ENCODE assay signal across 10 cellular contexts in genomic region chr17:17809527-17810373, GRCh38. TPM values are rescaled to one million over a fixed set of nuclear protein-coding genes. Genes with fewer than 3 reads are reported as not detected.
A peak's percentile ranks its signal among the peaks of the same experiment; 100 is the strongest.
DNase-seq lines count a peak whose midpoint lies in the region; FAIRE-seq and TF ChIP-seq lines count a peak whose summit lies in the region.
"Had no signal": no experiment of that assay in that cellular context is flagged by ENCODE, and none has a peak within 500 bp of the region (broad histone marks: within the 10 kb centered on the region; RNA-seq: fewer than 3 reads in every experiment).

No MANE protein-coding gene starts in this region.

- H2BK5ac ChIP-seq in mesenchymal stem cell (ENCODE audit: low read depth, low read length, poor library complexity, severe bottlenecking), result peak overlapping the region; percentile 33

- dilution Hi-C loops in mammary epithelial cell (cut with HindIII; ENCODE audit: low sequenced_read_pairs), result loop anchor here (5.0 kb wide), 4 partner anchors 43 to 228 kb away; partner anchors contain the start of genes ATPAF2 and GID4

- no peak for FAIRE-seq in D721Med (lab: Jason Lieb, UNC)

- peak overlapping the region; percentile 85 for H2BK120ac ChIP-seq in mesenchymal stem cell (ENCODE audit: low read depth, low read length)

- no peak overlapping the region for H3K4me3 Mint-ChIP-seq in MCF 10A (ENCODE audit: unreplicated experiment)
- H3K4me3 Mint-ChIP-seq: B cell had no signal

- BruUV-seq in MCF 10A (replicated peaks; lab: Mats Ljungman, UMichigan), result no TSS peak
- no TSS peak for BruUV-seq in mammary epithelial cell (replicated peaks; lab: Mats Ljungman, UMichigan)

- H2AK5ac ChIP-seq in mesenchymal stem cell (ENCODE audit: low read length, severe bottlenecking), result no peak overlapping the region

- CTCF ChIA-PET in MCF 10A (lab: Yijun Ruan, JAX) (interaction anchor here (1.1 to 5.5 kb wide), 4 partner anchors 13 to 129 kb away, joined by 3 to 92 read pairs (median 4); no protein-coding TSS in a partner anchor), mammary epithelial cell (lab: Charles Lee; ENCODE audit: low non-redundant PET) (no interaction called here)

- H3K4me1 ChIP-seq in mammary epithelial cell (ENCODE audit: insufficient read depth, low read length) (peaks cover 22% of the 10 kb centered on the region), mesenchymal stem cell (ENCODE audit: control insufficient read depth, insufficient read depth, low read depth, low read length) (peaks cover 48% of the 10 kb centered on the region), uterus (peaks cover 6 to 21% of the 10 kb centered on the region in 2 donors)

- H3K4me2 ChIP-seq in mammary epithelial cell (ENCODE audit: insufficient read depth, low read depth, low read length) (no peak overlapping the region), mesenchymal stem cell (ENCODE audit: low read length, poor library complexity, severe bottlenecking) (peak overlapping the region; percentile 81)

- peak overlapping the region in 1 of 2 experiments; percentile 71 for H3K14ac ChIP-seq in mesenchymal stem cell (ENCODE audit: low read length in 2 of 2)

- peaks cover 17% of the 10 kb centered on the region for H4K20me1 ChIP-seq in mammary epithelial cell (ENCODE audit: insufficient read depth, low read length)

- H3K79me1 ChIP-seq in mesenchymal stem cell (replicated peaks; ENCODE audit: low read length, poor library complexity, severe bottlenecking), result peaks cover 9% of the 10 kb centered on the region

- 36% methylated on average over 3 of the region's 79 CpGs for WGBS in mammary epithelial cell (ENCODE audit: low coverage, missing lambda C conversion rate)
- WGBS in mesenchymal stem cell, result 8% methylated on average over 74 of the region's 79 CpGs

- no peak for DNase-seq in MCF 10A (ENCODE audit: unreplicated experiment)
- DNase-seq in mammary epithelial cell, result no peak
- peak; percentile 58 for DNase-seq in fibroblast of gingiva (ENCODE audit: low read depth)
- peak; percentile 84 for DNase-seq in mesenchymal stem cell
- peak; percentile 72 to 84 for DNase-seq in uterus
- DNase-seq in D721Med (ENCODE audit: insufficient read length, low spot score), result no peak
- no peak for DNase-seq in NCI-H2107 (lab: John Stamatoyannopoulos, UW)
- no peak for DNase-seq in activated naive CD4-positive, alpha-beta T cell treated with anti-CD3 and anti-CD28 coated beads, Interleukin-2, amount 50 U/mL, for 16 hours
- DNase-seq: activated CD4-positive, alpha-beta T cell treated with anti-CD3 and anti-CD28 coated beads, Interleukin-2, amount 50 U/mL, for 48 hours had no signal

- peak overlapping the region; percentile 89 for H4K91ac ChIP-seq in mesenchymal stem cell (ENCODE audit: low read length)

- H2BK12ac ChIP-seq in mesenchymal stem cell (ENCODE audit: low read length in 2 of 2), result peak overlapping the region; percentile 61 to 67

- no peak overlapping the region for H3K4me3 ChIP-seq in mammary epithelial cell (replicated peaks in 1 of 3; ENCODE audit: insufficient read depth in 1 of 3, low read depth in 2 of 3, low read length in 3 of 3)
- peak overlapping the region; percentile 32 to 37 for H3K4me3 ChIP-seq in mesenchymal stem cell (ENCODE audit: insufficient read depth in 1 of 2, low read depth in 1 of 2, low read length in 2 of 2)
- peak overlapping the region; percentile 21 to 22 for H3K4me3 ChIP-seq in uterus

- H2BK15ac ChIP-seq in mesenchymal stem cell (ENCODE audit: low read depth, poor library complexity, severe bottlenecking), result peak overlapping the region; percentile 35

- H3K9ac ChIP-seq in mammary epithelial cell (ENCODE audit: insufficient read depth, low read length) (no peak overlapping the region), mesenchymal stem cell (ENCODE audit: low read length) (peak overlapping the region; percentile 80)

- in situ Hi-C loops in mammary epithelial cell (cut with MboI; ENCODE audit: low sequenced_read_pairs in 2 of 2), result loop anchor here in 1 of 2 donors (5.0 to 25.0 kb wide), 2 partner anchors 53 to 122 kb away; partner anchors contain the start of gene RAI1

- H3K36me3 Mint-ChIP-seq in MCF 10A (ENCODE audit: insufficient read depth, unreplicated experiment), result peaks cover 71% of the 10 kb centered on the region

- H3K4me1 Mint-ChIP-seq in MCF 10A (ENCODE audit: insufficient read depth, unreplicated experiment), result peaks cover 15% of the 10 kb centered on the region

- no peaks in the 10 kb centered on the region for H3K79me2 ChIP-seq in mammary epithelial cell (ENCODE audit: insufficient read depth, low read length)

- H3K18ac ChIP-seq in mesenchymal stem cell (ENCODE audit: low read depth in 1 of 2, low read length in 2 of 2), result peak overlapping the region; percentile 80 to 92

- TF ChIP-seq CTCF in MCF 10A (IDR thresholded peaks at IDR 0.05; ENCODE audit: unreplicated experiment) (no peak), mammary epithelial cell (conservative IDR thresholded peaks at IDR 0.05 in 1 of 2, IDR thresholded peaks at IDR 0.05 in 1 of 2; ENCODE audit: extremely low read depth in 1 of 2, insufficient read depth in 1 of 2, low read depth in 1 of 2, low read length in 2 of 2) (no peak), uterus (IDR thresholded peaks at IDR 0.05) (peak in 1 of 4 experiments; percentile 35), D721Med (IDR thresholded peaks at IDR 0.05; ENCODE audit: insufficient read depth, missing control alignments) (no peak)

- H3K9me3 Mint-ChIP-seq in MCF 10A (ENCODE audit: unreplicated experiment), result no peaks in the 10 kb centered on the region

- H2AFZ ChIP-seq in mammary epithelial cell (ENCODE audit: low read depth, low read length) (no peak overlapping the region), mesenchymal stem cell (ENCODE audit: low read depth, low read length) (no peak overlapping the region)

- POLR2A ChIA-PET in MCF 10A (lab: Yijun Ruan, JAX), result interaction anchor here (0.7 to 2.0 kb wide), 2 partner anchors 11 to 104 kb away, joined by 3 to 5 read pairs; no protein-coding TSS in a partner anchor

- no peak overlapping the region for H3K23ac ChIP-seq in mesenchymal stem cell (ENCODE audit: low read length in 2 of 2)

- no peak overlapping the region for H3K27ac ChIP-seq in mammary epithelial cell (ENCODE audit: insufficient read depth, low read depth, low read length)
- H3K27ac ChIP-seq in mesenchymal stem cell (ENCODE audit: low read length, poor library complexity, severe bottlenecking), result peak overlapping the region; percentile 57
- H3K27ac ChIP-seq in uterus, result peak overlapping the region; percentile 78 to 84

- intact Hi-C loops in MCF 10A (cut with micrococcal nuclease), result no loop called here
- intact Hi-C loops in mammary epithelial cell (cut with micrococcal nuclease), result no loop called here
- intact Hi-C loops in uterus (cut with DNase I; ENCODE audit: low total_unique reads), result no loop called here

- H3K27ac Mint-ChIP-seq in MCF 10A (ENCODE audit: low read depth, unreplicated experiment), result peak overlapping the region; percentile 63
- H3K27ac Mint-ChIP-seq: B cell had no signal

- H3K9me3 ChIP-seq in mammary epithelial cell (replicated peaks; ENCODE audit: insufficient read depth, low read length) (no peaks in the 10 kb centered on the region), mesenchymal stem cell (ENCODE audit: control insufficient read depth, low read length) (no peaks in the 10 kb centered on the region), uterus (no peaks in the 10 kb centered on the region)

- peaks cover 8% of the 10 kb centered on the region for H3K36me3 ChIP-seq in mammary epithelial cell (ENCODE audit: insufficient read depth, low read length)
- H3K36me3 ChIP-seq in mesenchymal stem cell (ENCODE audit: control insufficient read depth in 1 of 2, insufficient read depth in 2 of 2, low read depth in 1 of 2, low read length in 2 of 2), result peaks cover 54 to 74% of the 10 kb centered on the region in 2 experiments
- H3K36me3 ChIP-seq in uterus, result no peaks in the 10 kb centered on the region

- H3K4ac ChIP-seq in mesenchymal stem cell (ENCODE audit: low read depth in 1 of 2, low read length in 2 of 2), result peak overlapping the region; percentile 60 to 75

- H3K27me3 Mint-ChIP-seq in MCF 10A (ENCODE audit: insufficient read depth, unreplicated experiment), result no peaks in the 10 kb centered on the region
- H3K27me3 Mint-ChIP-seq: B cell had no signal

- TF ChIP-seq POLR2A in uterus (IDR thresholded peaks at IDR 0.05), result peak in 1 of 2 donors; percentile 44

- peak overlapping the region; percentile 75 for H4K8ac ChIP-seq in mesenchymal stem cell (ENCODE audit: low read length)

- H3K27me3 ChIP-seq in mammary epithelial cell (ENCODE audit: insufficient read depth, low read length), result no peaks in the 10 kb centered on the region
- H3K27me3 ChIP-seq in mesenchymal stem cell (ENCODE audit: control insufficient read depth in 1 of 2, insufficient read depth in 1 of 2, low read length in 2 of 2), result no peaks in the 10 kb centered on the region
- no peaks in the 10 kb centered on the region for H3K27me3 ChIP-seq in uterus

RNA-seq across cellular contexts. Expression of gene SREBF1, which starts 27.0 kb away (rescaled TPM):
- 87.1 and 91.7 TPM in 2 replicates for total RNA-seq in MCF 10A (2022)
- 100 to 1,000 TPM; 109 to 173 TPM for total RNA-seq in mammary epithelial cell
- 71.5 TPM for polyA plus RNA-seq in mammary epithelial cell
- 152 TPM for polyA minus RNA-seq in mammary epithelial cell
- 89.9 TPM for polyA plus RNA-seq in mesenchymal stem cell (2013, experiment 1 of 2)
- polyA plus RNA-seq in mesenchymal stem cell (2013, experiment 2 of 2), result 89.1 TPM
- total RNA-seq in uterus, result 10 to 100 TPM; 24.8 to 94.6 (median 31.5) TPM

Comparison
In these comparisons a context has a peak if more than half of its experiments do, and no peak if none do; other contexts are left out.
1. DNase-seq: peak in fibroblast of gingiva (single experiment), mesenchymal stem cell (single experiment) and uterus (2 of 2); none in MCF 10A (single experiment), mammary epithelial cell (single experiment), D721Med (single experiment), NCI-H2107 (single experiment) and activated naive CD4-positive, alpha-beta T cell treated with anti-CD3 and anti-CD28 coated beads, Interleukin-2, amount 50 U/mL, for 16 hours (single experiment).
2. H3K4me3 ChIP-seq: peak in mesenchymal stem cell (2 of 2) and uterus (2 of 2); none in mammary epithelial cell (0 of 3).